ENCODE assay signal across 6 cellular contexts in the genomic region with DNA sequence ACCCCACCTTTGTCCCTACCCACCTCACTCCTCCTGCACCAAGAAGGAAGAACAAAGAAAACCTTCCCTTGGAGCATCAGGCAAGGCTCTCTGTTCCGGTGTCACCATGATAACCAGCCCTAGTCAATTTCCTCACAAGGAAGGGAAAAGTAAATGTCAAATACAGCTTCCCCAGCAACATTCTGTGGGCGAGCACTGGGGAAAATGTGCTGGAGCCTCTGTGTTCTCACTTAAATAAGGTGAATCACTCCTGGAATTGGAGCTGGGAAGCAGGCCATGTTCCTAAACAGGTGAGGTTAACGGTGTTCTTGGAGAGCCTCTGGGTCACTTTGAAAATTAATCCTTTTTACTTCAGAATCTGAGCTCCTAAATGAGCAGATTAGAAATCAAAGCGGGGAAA.
"Had no signal": no experiment of that assay in that cellular context is flagged by ENCODE, and none has a peak within 500 bp of the region (broad histone marks: within the 10 kb centered on the region; RNA-seq: fewer than 3 reads in every experiment).

No MANE protein-coding gene starts in this region.

- H3K27ac ChIP-seq: HL-60 had no signal

- ATAC-seq: HepG2, K562 had no signal

- DNase-seq: IMR-90, KBM-7, KG1 had no signal
